ENCODE assay signal across 1 cellular context in genomic region chr1:2575801-2576663, GRCh38.
A peak's percentile ranks its signal among the peaks of the same experiment; 100 is the strongest.
TF ChIP-seq lines count a peak whose summit lies in the region.

No MANE protein-coding gene starts in this region.

TF ChIP-seq in HepG2, 621 proteins besides CTCF, POLR2A, EP300 and RAD21 (continues in another document):
- TF ChIP-seq RORA (CRISPR knock-in tag; IDR thresholded peaks at IDR 0.05) (no peak), PAF1 (CRISPR knock-in tag; IDR thresholded peaks at IDR 0.05) (no peak), SAP130 (CRISPR knock-in tag; IDR thresholded peaks at IDR 0.05; ENCODE audit: low read depth) (peak; percentile 89), FOXK1 (CRISPR knock-in tag; IDR thresholded peaks at IDR 0.05; ENCODE audit: borderline replicate concordance, low read depth) (peak; percentile 90), THRA (CRISPR knock-in tag; IDR thresholded peaks at IDR 0.05; ENCODE audit: borderline replicate concordance) (peak; percentile 87; the same call in 1 of the 2 replicates), CBX2 (IDR thresholded peaks at IDR 0.05; ENCODE audit: low read depth, low read length) (no peak), CBX2 (CRISPR knock-in tag; IDR thresholded peaks at IDR 0.05; ENCODE audit: low read depth) (no peak), BATF2 (CRISPR knock-in tag; IDR thresholded peaks at IDR 0.05) (no peak), SOX5 (CRISPR knock-in tag; IDR thresholded peaks at IDR 0.05; ENCODE audit: borderline replicate concordance) (peak; percentile 73; the same call in 1 of the 2 replicates), SMAD1 (CRISPR knock-in tag; IDR thresholded peaks at IDR 0.05; ENCODE audit: borderline replicate concordance, low read depth) (no peak), SALL2 (CRISPR knock-in tag; IDR thresholded peaks at IDR 0.05) (0 out of 2 replicates have a peak, but pooled peaks have one; percentile 33), ISL2 (CRISPR knock-in tag; IDR thresholded peaks at IDR 0.05) (peak; percentile 16; the same call in 1 of the 2 replicates), TCF12 (IDR thresholded peaks at IDR 0.05) (no peak), TCF12 (CRISPR knock-in tag; IDR thresholded peaks at IDR 0.05) (peak; percentile 86; the same call in 1 of the 2 replicates), BRF2 (CRISPR knock-in tag; IDR thresholded peaks at IDR 0.05) (no peak), SYNCRIP (IDR thresholded peaks at IDR 0.05; ENCODE audit: insufficient read depth, low read depth, low read length) (no peak), STAG1 (CRISPR knock-in tag; IDR thresholded peaks at IDR 0.05) (peak; percentile 18; the same call in 1 of the 2 replicates), ZNF724P (CRISPR knock-in tag; IDR thresholded peaks at IDR 0.05; ENCODE audit: borderline replicate concordance) (no peak), GPBP1L1 (CRISPR knock-in tag; IDR thresholded peaks at IDR 0.05) (no peak), MYPOP (CRISPR knock-in tag; IDR thresholded peaks at IDR 0.05) (no peak), ZNF570 (CRISPR knock-in tag; IDR thresholded peaks at IDR 0.05; ENCODE audit: borderline replicate concordance) (no peak), ZNF678 (CRISPR knock-in tag; IDR thresholded peaks at IDR 0.05) (no peak), ZNF572 (CRISPR knock-in tag; IDR thresholded peaks at IDR 0.05) (peak; percentile 73; the same call in 1 of the 2 replicates), TP53 (CRISPR knock-in tag; conservative IDR thresholded peaks at IDR 0.05) (no peak), ZNF709 (CRISPR knock-in tag; IDR thresholded peaks at IDR 0.05) (no peak), ZNF136 (CRISPR knock-in tag; IDR thresholded peaks at IDR 0.05; ENCODE audit: low read depth) (0 out of 2 replicates have a peak, but pooled peaks have one; percentile 46), THAP9 (CRISPR knock-in tag; IDR thresholded peaks at IDR 0.05; ENCODE audit: borderline replicate concordance) (no peak), REL (CRISPR knock-in tag; conservative IDR thresholded peaks at IDR 0.05) (no peak), SKIL (CRISPR knock-in tag; IDR thresholded peaks at IDR 0.05; ENCODE audit: borderline replicate concordance) (peak; percentile 88), FOXK2 (IDR thresholded peaks at IDR 0.05) (no peak), E2F2 (CRISPR knock-in tag; IDR thresholded peaks at IDR 0.05; ENCODE audit: borderline replicate concordance) (no peak), KLF15 (CRISPR knock-in tag; IDR thresholded peaks at IDR 0.05; ENCODE audit: borderline replicate concordance) (no peak), MEIS1 (CRISPR knock-in tag; IDR thresholded peaks at IDR 0.05; ENCODE audit: borderline replicate concordance) (no peak), ZMYM2 (CRISPR knock-in tag; IDR thresholded peaks at IDR 0.05) (0 out of 2 replicates have a peak, but pooled peaks have one; percentile 60), KLF11 (CRISPR knock-in tag; IDR thresholded peaks at IDR 0.05) (no peak), ZNF20 (CRISPR knock-in tag; IDR thresholded peaks at IDR 0.05) (no peak), EED (CRISPR knock-in tag; IDR thresholded peaks at IDR 0.05) (no peak), ZNF770 (CRISPR knock-in tag; IDR thresholded peaks at IDR 0.05) (no peak), BRD4 (CRISPR knock-in tag; IDR thresholded peaks at IDR 0.05) (no peak), ZNF883 (CRISPR knock-in tag; IDR thresholded peaks at IDR 0.05; ENCODE audit: not compliant biosample characterization) (no peak), HHEX (CRISPR knock-in tag; IDR thresholded peaks at IDR 0.05) (0 out of 2 replicates have a peak, but pooled peaks have one; percentile 14), PTBP1 (IDR thresholded peaks at IDR 0.05; ENCODE audit: low read depth, low read length, poor library complexity, severe bottlenecking) (no peak), ZNF10 (CRISPR knock-in tag; IDR thresholded peaks at IDR 0.05; ENCODE audit: borderline replicate concordance, low read depth) (no peak), HBP1 (CRISPR knock-in tag; IDR thresholded peaks at IDR 0.05; ENCODE audit: low read depth) (no peak), ZFAT (CRISPR knock-in tag; conservative IDR thresholded peaks at IDR 0.05) (no peak), NR2F1 (CRISPR knock-in tag; IDR thresholded peaks at IDR 0.05) (no peak), ZNF577 (CRISPR knock-in tag; IDR thresholded peaks at IDR 0.05; ENCODE audit: borderline replicate concordance, low read depth) (no peak), CERS6 (CRISPR knock-in tag; IDR thresholded peaks at IDR 0.05) (no peak)
